ENCODE assay signal across 8 cellular contexts in genomic region chrX:119757979-119758681, GRCh38. TPM values are rescaled to one million over a fixed set of nuclear protein-coding genes. Genes with fewer than 3 reads are reported as not detected.
A peak's percentile ranks its signal among the peaks of the same experiment; 100 is the strongest.
DNase-seq lines count a peak whose midpoint lies in the region; ATAC-seq lines count a peak whose summit lies in the region.

SOWAHD (plus strand) TSS chrX:119758588; CDS start chrX:119758668, 80 bp downstream.

- no peaks in the 10 kb centered on the region for H3K36me3 Mint-ChIP-seq in activated naive CD8-positive, alpha-beta T cell

- H3K27ac Mint-ChIP-seq in activated naive CD8-positive, alpha-beta T cell = peak within 1 kb of the TSS; percentile 95

- peak within 1 kb of the TSS; percentile 82 for H3K4me3 Mint-ChIP-seq in activated naive CD8-positive, alpha-beta T cell

- peaks cover 49% of the 10 kb centered on the region for H3K4me1 Mint-ChIP-seq in activated naive CD8-positive, alpha-beta T cell (ENCODE audit: low read depth)

- H3K9me3 Mint-ChIP-seq in activated naive CD8-positive, alpha-beta T cell (ENCODE audit: low read depth) = no peaks in the 10 kb centered on the region

- intact Hi-C loops in left ventricle myocardium superior (cut with micrococcal nuclease) = no loop called here

- no peaks in the 10 kb centered on the region for H3K27me3 Mint-ChIP-seq in activated naive CD8-positive, alpha-beta T cell

- DNase-seq in NCI-H2227 (lab: John Stamatoyannopoulos, UW; ENCODE audit: unreplicated experiment) = peak; percentile 48
- no peak for DNase-seq in NCI-H2227 treated with DMSO at 0.1 percent for 48 hours (lab: John Stamatoyannopoulos, UW)
- DNase-seq in NCI-H526 treated with DMSO at 0.1 percent for 48 hours (lab: John Stamatoyannopoulos, UW) = peak; percentile 30
- DNase-seq in left ventricle myocardium superior = peak; percentile 44
- DNase-seq in retina = peak; percentile 58

- peak; percentile 69 for ATAC-seq in left ventricle myocardium superior
- ATAC-seq in HG03025 (IDR thresholded peaks at IDR 0.05; ENCODE audit: low FRiP score, unreplicated experiment) = no peak
- no peak for ATAC-seq in GM19328 (IDR thresholded peaks at IDR 0.05; ENCODE audit: unreplicated experiment)

RNA-seq across cellular contexts. Expression of gene SOWAHD, which starts in this region (rescaled TPM):
- total RNA-seq in left ventricle myocardium superior = 0.32 TPM

Comparison
In these comparisons a context has a peak if more than half of its experiments do, and no peak if none do; other contexts are left out.
1. Peak in DNase-seq and ATAC-seq in left ventricle myocardium superior; RNA of the gene not detected or under 1 TPM.